In the genomic region with DNA sequence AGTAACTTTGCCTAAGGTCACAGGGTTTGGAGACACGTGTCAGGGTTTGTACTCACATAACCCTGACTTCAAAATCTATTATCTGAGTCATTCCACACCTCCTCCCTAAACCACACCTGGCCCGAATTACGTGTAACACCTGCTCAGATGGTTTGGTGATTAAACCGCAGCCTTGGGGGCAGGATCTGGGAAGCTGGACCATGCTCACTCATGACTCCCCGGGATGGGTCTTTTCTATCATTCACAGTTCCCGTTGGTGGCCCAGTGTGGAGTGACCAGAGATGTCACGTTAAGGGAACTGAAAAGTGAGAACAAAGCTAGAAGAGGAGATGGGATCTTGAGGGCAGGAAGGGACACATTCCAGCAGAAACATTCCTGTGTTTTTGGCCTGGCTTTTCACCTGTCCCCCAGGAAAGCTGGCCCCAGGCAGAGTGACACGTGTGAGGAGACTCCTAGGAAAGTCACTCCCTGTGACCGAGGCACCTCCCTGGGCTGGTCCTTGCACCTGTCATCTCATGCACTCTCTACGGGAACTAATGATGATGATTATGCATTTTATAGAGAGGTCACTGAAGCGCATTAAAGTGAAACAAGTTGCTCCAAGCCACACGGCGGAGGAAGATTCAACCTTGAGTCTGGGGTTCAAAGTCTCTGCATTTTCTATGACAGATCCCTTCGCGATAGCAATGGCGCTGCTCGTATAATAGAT, we compare ENCODE assay signal across 1 cellular context.
TF ChIP-seq lines count a peak whose summit lies in the region.

No MANE protein-coding gene starts in this region.

TF ChIP-seq in GM12878, 131 proteins besides CTCF, POLR2A, EP300 and RAD21 (continued from another document):
- no peak for TF ChIP-seq ZSCAN29 (IDR thresholded peaks at IDR 0.05)
- peak; percentile 74; the same call in 1 of the 2 replicates for TF ChIP-seq BCL11A (IDR thresholded peaks at IDR 0.05; ENCODE audit: low read depth, low read length)
- TF ChIP-seq, protein P1, sequence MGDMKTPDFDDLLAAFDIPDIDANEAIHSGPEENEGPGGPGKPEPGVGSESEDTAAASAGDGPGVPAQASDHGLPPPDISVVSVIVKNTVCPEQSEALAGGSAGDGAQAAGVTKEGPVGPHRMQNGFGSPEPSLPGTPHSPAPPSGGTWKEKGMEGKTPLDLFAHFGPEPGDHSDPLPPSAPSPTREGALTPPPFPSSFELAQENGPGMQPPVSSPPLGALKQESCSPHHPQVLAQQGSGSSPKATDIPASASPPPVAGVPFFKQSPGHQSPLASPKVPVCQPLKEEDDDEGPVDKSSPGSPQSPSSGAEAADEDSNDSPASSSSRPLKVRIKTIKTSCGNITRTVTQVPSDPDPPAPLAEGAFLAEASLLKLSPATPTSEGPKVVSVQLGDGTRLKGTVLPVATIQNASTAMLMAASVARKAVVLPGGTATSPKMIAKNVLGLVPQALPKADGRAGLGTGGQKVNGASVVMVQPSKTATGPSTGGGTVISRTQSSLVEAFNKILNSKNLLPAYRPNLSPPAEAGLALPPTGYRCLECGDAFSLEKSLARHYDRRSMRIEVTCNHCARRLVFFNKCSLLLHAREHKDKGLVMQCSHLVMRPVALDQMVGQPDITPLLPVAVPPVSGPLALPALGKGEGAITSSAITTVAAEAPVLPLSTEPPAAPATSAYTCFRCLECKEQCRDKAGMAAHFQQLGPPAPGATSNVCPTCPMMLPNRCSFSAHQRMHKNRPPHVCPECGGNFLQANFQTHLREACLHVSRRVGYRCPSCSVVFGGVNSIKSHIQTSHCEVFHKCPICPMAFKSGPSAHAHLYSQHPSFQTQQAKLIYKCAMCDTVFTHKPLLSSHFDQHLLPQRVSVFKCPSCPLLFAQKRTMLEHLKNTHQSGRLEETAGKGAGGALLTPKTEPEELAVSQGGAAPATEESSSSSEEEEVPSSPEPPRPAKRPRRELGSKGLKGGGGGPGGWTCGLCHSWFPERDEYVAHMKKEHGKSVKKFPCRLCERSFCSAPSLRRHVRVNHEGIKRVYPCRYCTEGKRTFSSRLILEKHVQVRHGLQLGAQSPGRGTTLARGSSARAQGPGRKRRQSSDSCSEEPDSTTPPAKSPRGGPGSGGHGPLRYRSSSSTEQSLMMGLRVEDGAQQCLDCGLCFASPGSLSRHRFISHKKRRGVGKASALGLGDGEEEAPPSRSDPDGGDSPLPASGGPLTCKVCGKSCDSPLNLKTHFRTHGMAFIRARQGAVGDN (IDR thresholded peaks at IDR 0.05), result 0 out of 2 replicates have a peak, but pooled peaks have one; percentile 40
- peak; percentile 66; the same call in 1 of the 2 replicates for TF ChIP-seq CBFB (IDR thresholded peaks at IDR 0.05; ENCODE audit: low read depth)
- TF ChIP-seq, protein P2, sequence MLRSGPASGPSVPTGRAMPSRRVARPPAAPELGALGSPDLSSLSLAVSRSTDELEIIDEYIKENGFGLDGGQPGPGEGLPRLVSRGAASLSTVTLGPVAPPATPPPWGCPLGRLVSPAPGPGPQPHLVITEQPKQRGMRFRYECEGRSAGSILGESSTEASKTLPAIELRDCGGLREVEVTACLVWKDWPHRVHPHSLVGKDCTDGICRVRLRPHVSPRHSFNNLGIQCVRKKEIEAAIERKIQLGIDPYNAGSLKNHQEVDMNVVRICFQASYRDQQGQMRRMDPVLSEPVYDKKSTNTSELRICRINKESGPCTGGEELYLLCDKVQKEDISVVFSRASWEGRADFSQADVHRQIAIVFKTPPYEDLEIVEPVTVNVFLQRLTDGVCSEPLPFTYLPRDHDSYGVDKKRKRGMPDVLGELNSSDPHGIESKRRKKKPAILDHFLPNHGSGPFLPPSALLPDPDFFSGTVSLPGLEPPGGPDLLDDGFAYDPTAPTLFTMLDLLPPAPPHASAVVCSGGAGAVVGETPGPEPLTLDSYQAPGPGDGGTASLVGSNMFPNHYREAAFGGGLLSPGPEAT (IDR thresholded peaks at IDR 0.05; ENCODE audit: low read depth), result peak; percentile 82
- TF ChIP-seq JUND (IDR thresholded peaks at IDR 0.05; ENCODE audit: low read depth, low read length), result peak; percentile 38; the same call in 1 of the 2 replicates
- TF ChIP-seq LARP7 (IDR thresholded peaks at IDR 0.05), result no peak
- TF ChIP-seq GATAD2B (conservative IDR thresholded peaks at IDR 0.05; ENCODE audit: low read depth), result peak; percentile 70; the same call in 1 of the 2 replicates
- TF ChIP-seq, protein P3, sequence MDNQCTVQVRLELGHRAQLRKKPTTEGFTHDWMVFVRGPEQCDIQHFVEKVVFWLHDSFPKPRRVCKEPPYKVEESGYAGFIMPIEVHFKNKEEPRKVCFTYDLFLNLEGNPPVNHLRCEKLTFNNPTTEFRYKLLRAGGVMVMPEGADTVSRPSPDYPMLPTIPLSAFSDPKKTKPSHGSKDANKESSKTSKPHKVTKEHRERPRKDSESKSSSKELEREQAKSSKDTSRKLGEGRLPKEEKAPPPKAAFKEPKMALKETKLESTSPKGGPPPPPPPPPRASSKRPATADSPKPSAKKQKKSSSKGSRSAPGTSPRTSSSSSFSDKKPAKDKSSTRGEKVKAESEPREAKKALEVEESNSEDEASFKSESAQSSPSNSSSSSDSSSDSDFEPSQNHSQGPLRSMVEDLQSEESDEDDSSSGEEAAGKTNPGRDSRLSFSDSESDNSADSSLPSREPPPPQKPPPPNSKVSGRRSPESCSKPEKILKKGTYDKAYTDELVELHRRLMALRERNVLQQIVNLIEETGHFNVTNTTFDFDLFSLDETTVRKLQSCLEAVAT (IDR thresholded peaks at IDR 0.05), result no peak
- peak; percentile 97 for TF ChIP-seq IKZF2 (IDR thresholded peaks at IDR 0.05)
- no peak for TF ChIP-seq MEF2A (IDR thresholded peaks at IDR 0.05; ENCODE audit: insufficient read depth, low read depth, low read length)
- no peak for TF ChIP-seq POLR2AphosphoS2 (IDR thresholded peaks at IDR 0.05; ENCODE audit: low read depth, low read length)
- TF ChIP-seq NBN (IDR thresholded peaks at IDR 0.05), result peak; percentile 20; the same call in 1 of the 2 replicates
- peak; percentile 40; the same call in 1 of the 2 replicates for TF ChIP-seq BMI1 (IDR thresholded peaks at IDR 0.05; ENCODE audit: borderline replicate concordance)
- peak; percentile 29; the same call in 1 of the 2 replicates for TF ChIP-seq ATF7 (IDR thresholded peaks at IDR 0.05; ENCODE audit: low read depth)
- TF ChIP-seq JUNB (IDR thresholded peaks at IDR 0.05), result peak; percentile 72
- peak; percentile 75; the same call in 1 of the 2 replicates for TF ChIP-seq MTA2 (IDR thresholded peaks at IDR 0.05; ENCODE audit: low read depth)
- TF ChIP-seq TCF12 (IDR thresholded peaks at IDR 0.05; ENCODE audit: low read depth, low read length), result peak; percentile 90
- TF ChIP-seq EED (IDR thresholded peaks at IDR 0.05; ENCODE audit: low read depth), result peak; percentile 97
- TF ChIP-seq NFIC (IDR thresholded peaks at IDR 0.05; ENCODE audit: low read depth, low read length), result peak; percentile 67
- TF ChIP-seq, protein P4, sequence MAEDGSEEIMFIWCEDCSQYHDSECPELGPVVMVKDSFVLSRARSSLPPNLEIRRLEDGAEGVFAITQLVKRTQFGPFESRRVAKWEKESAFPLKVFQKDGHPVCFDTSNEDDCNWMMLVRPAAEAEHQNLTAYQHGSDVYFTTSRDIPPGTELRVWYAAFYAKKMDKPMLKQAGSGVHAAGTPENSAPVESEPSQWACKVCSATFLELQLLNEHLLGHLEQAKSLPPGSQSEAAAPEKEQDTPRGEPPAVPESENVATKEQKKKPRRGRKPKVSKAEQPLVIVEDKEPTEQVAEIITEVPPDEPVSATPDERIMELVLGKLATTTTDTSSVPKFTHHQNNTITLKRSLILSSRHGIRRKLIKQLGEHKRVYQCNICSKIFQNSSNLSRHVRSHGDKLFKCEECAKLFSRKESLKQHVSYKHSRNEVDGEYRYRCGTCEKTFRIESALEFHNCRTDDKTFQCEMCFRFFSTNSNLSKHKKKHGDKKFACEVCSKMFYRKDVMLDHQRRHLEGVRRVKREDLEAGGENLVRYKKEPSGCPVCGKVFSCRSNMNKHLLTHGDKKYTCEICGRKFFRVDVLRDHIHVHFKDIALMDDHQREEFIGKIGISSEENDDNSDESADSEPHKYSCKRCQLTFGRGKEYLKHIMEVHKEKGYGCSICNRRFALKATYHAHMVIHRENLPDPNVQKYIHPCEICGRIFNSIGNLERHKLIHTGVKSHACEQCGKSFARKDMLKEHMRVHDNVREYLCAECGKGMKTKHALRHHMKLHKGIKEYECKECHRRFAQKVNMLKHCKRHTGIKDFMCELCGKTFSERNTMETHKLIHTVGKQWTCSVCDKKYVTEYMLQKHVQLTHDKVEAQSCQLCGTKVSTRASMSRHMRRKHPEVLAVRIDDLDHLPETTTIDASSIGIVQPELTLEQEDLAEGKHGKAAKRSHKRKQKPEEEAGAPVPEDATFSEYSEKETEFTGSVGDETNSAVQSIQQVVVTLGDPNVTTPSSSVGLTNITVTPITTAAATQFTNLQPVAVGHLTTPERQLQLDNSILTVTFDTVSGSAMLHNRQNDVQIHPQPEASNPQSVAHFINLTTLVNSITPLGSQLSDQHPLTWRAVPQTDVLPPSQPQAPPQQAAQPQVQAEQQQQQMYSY (CRISPR knock-in tag; IDR thresholded peaks at IDR 0.05), result no peak
- peak; percentile 38 for TF ChIP-seq MEF2B (IDR thresholded peaks at IDR 0.05; ENCODE audit: partially characterized antibody, poor library complexity, severe bottlenecking)
- peak; percentile 41; the same call in 1 of the 2 replicates for TF ChIP-seq ZNF217 (IDR thresholded peaks at IDR 0.05)
- TF ChIP-seq, protein P5, sequence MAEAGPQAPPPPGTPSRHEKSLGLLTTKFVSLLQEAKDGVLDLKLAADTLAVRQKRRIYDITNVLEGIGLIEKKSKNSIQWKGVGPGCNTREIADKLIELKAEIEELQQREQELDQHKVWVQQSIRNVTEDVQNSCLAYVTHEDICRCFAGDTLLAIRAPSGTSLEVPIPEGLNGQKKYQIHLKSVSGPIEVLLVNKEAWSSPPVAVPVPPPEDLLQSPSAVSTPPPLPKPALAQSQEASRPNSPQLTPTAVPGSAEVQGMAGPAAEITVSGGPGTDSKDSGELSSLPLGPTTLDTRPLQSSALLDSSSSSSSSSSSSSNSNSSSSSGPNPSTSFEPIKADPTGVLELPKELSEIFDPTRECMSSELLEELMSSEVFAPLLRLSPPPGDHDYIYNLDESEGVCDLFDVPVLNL (IDR thresholded peaks at IDR 0.05; ENCODE audit: low read depth, low read length), result no peak
- peak; percentile 89 for TF ChIP-seq DPF2 (IDR thresholded peaks at IDR 0.05)
- TF ChIP-seq IKZF1 (conservative IDR thresholded peaks at IDR 0.05), result peak; percentile 95
- peak; percentile 80 for TF ChIP-seq NR2F1 (conservative IDR thresholded peaks at IDR 0.05)
- TF ChIP-seq CREM (IDR thresholded peaks at IDR 0.05; ENCODE audit: low read depth), result peak; percentile 51; the same call in 1 of the 2 replicates
